Comparison of ENCODE assay signal across 9 cellular contexts in genomic region chr12:45732936-45733335, GRCh38. TPM values are rescaled to one million over a fixed set of nuclear protein-coding genes. Genes with fewer than 3 reads are reported as not detected.
DNase-seq lines count a peak whose midpoint lies in the region; ATAC-seq and TF ChIP-seq lines count a peak whose summit lies in the region.
"Had no signal": no experiment of that assay in that cellular context is flagged by ENCODE, and none has a peak within 500 bp of the region (broad histone marks: within the 10 kb centered on the region; RNA-seq: fewer than 3 reads in every experiment).

No MANE protein-coding gene starts in this region.

- DNase-seq in T-helper 1 cell = no peak
- DNase-seq in activated B cell treated with CpG ODN at 0.5 μM for 24 hours = no peak
- DNase-seq in NCI-H2227 (lab: John Stamatoyannopoulos, UW; ENCODE audit: unreplicated experiment) = no peak
- no peak for DNase-seq in activated CD4-positive, CD25-positive, alpha-beta regulatory T cell (lab: John Stamatoyannopoulos, UW)
- DNase-seq: substantia nigra had no signal

- CTCF ChIA-PET in activated B cell treated with CpG ODN at 0.5 μM for 24 hours (lab: Charles Lee) = interaction anchor here (1.1 to 2.4 kb wide), 2 partner anchors 12 to 189 kb away, joined by 7 read pairs; no protein-coding TSS in a partner anchor

- H3K4me1 Mint-ChIP-seq in T-helper 1 cell treated with Interleukin-12 subunit alpha and Interleukin-12 subunit beta and Interleukin-4 antibody, amounts not matched to agents 30 μg/mL and 1 μg/mL, for 36 hours (ENCODE audit: low read depth) = peaks cover 32% of the 10 kb centered on the region
- H3K4me1 Mint-ChIP-seq in activated B cell treated with CpG ODN at 0.5 μM for 24 hours = peaks cover 40% of the 10 kb centered on the region

- TF ChIP-seq CTCF in activated B cell treated with CpG ODN at 0.5 μM for 24 hours (IDR thresholded peaks at IDR 0.05) = no peak

- H3K36me3 ChIP-seq in iPS-20b (ENCODE audit: insufficient read depth, low read depth, low read length) = peaks cover 44% of the 10 kb centered on the region
- no peaks in the 10 kb centered on the region for H3K36me3 ChIP-seq in stomach smooth muscle (ENCODE audit: control insufficient read depth in 2 of 2, insufficient read depth in 2 of 2, low read length in 2 of 2)

- no peaks in the 10 kb centered on the region for H3K27me3 ChIP-seq in iPS-20b (ENCODE audit: insufficient read depth, low read length)
- H3K27me3 ChIP-seq in stomach smooth muscle (ENCODE audit: control insufficient read depth in 1 of 2, insufficient read depth in 2 of 2, low read length in 2 of 2) = no peaks in the 10 kb centered on the region

- H3K4me3 Mint-ChIP-seq in T-helper 1 cell treated with Interleukin-12 subunit alpha and Interleukin-12 subunit beta and Interleukin-4 antibody, amounts not matched to agents 30 μg/mL and 1 μg/mL, for 36 hours = peak overlapping the region; percentile 76
- H3K4me3 Mint-ChIP-seq in activated B cell treated with CpG ODN at 0.5 μM for 24 hours = peak overlapping the region; percentile 28

- H3K36me3 Mint-ChIP-seq in T-helper 1 cell treated with Interleukin-12 subunit alpha and Interleukin-12 subunit beta and Interleukin-4 antibody, amounts not matched to agents 30 μg/mL and 1 μg/mL, for 36 hours (ENCODE audit: low read depth) = peaks cover 42% of the 10 kb centered on the region
- H3K36me3 Mint-ChIP-seq in activated B cell treated with CpG ODN at 0.5 μM for 24 hours (ENCODE audit: low read depth) = peaks cover 33% of the 10 kb centered on the region

- H3K27ac ChIP-seq in iPS-20b (ENCODE audit: low read length) = no peak overlapping the region
- peak overlapping the region; percentile 1 for H3K27ac ChIP-seq in stomach smooth muscle (ENCODE audit: low read length)

- H3K9me3 ChIP-seq in iPS-20b (ENCODE audit: insufficient read depth, low read depth, low read length) = no peaks in the 10 kb centered on the region
- H3K9me3 ChIP-seq in stomach smooth muscle (ENCODE audit: control insufficient read depth in 2 of 2, low read length in 2 of 2) = no peaks in the 10 kb centered on the region

- intact Hi-C loops in activated B cell treated with CpG ODN at 0.5 μM for 24 hours (cut with micrococcal nuclease) = no loop called here

- H3K4me3 ChIP-seq in iPS-20b (ENCODE audit: low read length) (peak overlapping the region; percentile 99), stomach smooth muscle (ENCODE audit: low read length in 2 of 2) (peak overlapping the region in 1 of 2 donors; percentile 54)

- H3K27ac Mint-ChIP-seq in T-helper 1 cell treated with Interleukin-12 subunit alpha and Interleukin-12 subunit beta and Interleukin-4 antibody, amounts not matched to agents 30 μg/mL and 1 μg/mL, for 36 hours = peak overlapping the region; percentile 67
- H3K27ac Mint-ChIP-seq in activated B cell treated with CpG ODN at 0.5 μM for 24 hours = peak overlapping the region; percentile 51

- no peaks in the 10 kb centered on the region for H3K27me3 Mint-ChIP-seq in T-helper 1 cell treated with Interleukin-12 subunit alpha and Interleukin-12 subunit beta and Interleukin-4 antibody, amounts not matched to agents 30 μg/mL and 1 μg/mL, for 36 hours (ENCODE audit: low read depth)
- H3K27me3 Mint-ChIP-seq in activated B cell treated with CpG ODN at 0.5 μM for 24 hours = no peaks in the 10 kb centered on the region

- H3K4me1 ChIP-seq in iPS-20b (ENCODE audit: insufficient read depth, low read length) (peaks cover 12% of the 10 kb centered on the region; the same call in 1 of the 2 replicates), stomach smooth muscle (ENCODE audit: control insufficient read depth, insufficient read depth, low read length) (peaks cover 6% of the 10 kb centered on the region)

- H3K9ac ChIP-seq in iPS-20b (ENCODE audit: low read depth, low read length) (peak overlapping the region; percentile 53; the same call in 1 of the 2 replicates), stomach smooth muscle (ENCODE audit: low read length in 2 of 2) (peak overlapping the region; percentile 22 to 47)

- POLR2A ChIA-PET in activated B cell treated with CpG ODN at 0.5 μM for 24 hours (lab: Charles Lee) = no interaction called here

- peaks cover 8% of the 10 kb centered on the region for H3K9me3 Mint-ChIP-seq in T-helper 1 cell treated with Interleukin-12 subunit alpha and Interleukin-12 subunit beta and Interleukin-4 antibody, amounts not matched to agents 30 μg/mL and 1 μg/mL, for 36 hours
- peaks cover 2% of the 10 kb centered on the region for H3K9me3 Mint-ChIP-seq in activated B cell treated with CpG ODN at 0.5 μM for 24 hours

- ATAC-seq in activated B cell treated with CpG ODN at 0.5 μM for 24 hours (ENCODE audit: low read depth) (no peak), HG03159 (IDR thresholded peaks at IDR 0.05; ENCODE audit: unreplicated experiment) (no peak)

RNA-seq across cellular contexts. Expression of gene ARID2, which starts 3.4 kb away (rescaled TPM):
- 44.6 and 48.7 TPM in 2 replicates for total RNA-seq in activated B cell treated with CpG ODN at 0.5 μM for 24 hours
